In genomic region chr11:124738713-124739478, GRCh38 we compare ENCODE assay signal across 9 cellular contexts. TPM values are rescaled to one million over a fixed set of nuclear protein-coding genes. Genes with fewer than 3 reads are reported as not detected.
DNase-seq lines count a peak whose midpoint lies in the region; ATAC-seq and TF ChIP-seq lines count a peak whose summit lies in the region.
"Had no signal": no experiment of that assay in that cellular context is flagged by ENCODE, and none has a peak within 500 bp of the region (broad histone marks: within the 10 kb centered on the region; RNA-seq: fewer than 3 reads in every experiment).

No MANE protein-coding gene starts in this region.

- H3K36me3 ChIP-seq in iPS-18a (ENCODE audit: control insufficient read depth, low read depth, low read length) (no peaks in the 10 kb centered on the region), subcutaneous abdominal adipose tissue (ENCODE audit: control insufficient read depth in 5 of 5, insufficient read depth in 5 of 5, low read length in 5 of 5) (no peaks in the 10 kb centered on the region), transverse colon (no peaks in the 10 kb centered on the region)

- ATAC-seq in activated T-cell treated with anti-CD3 and anti-CD28 coated beads, Interleukin-2, amount 50 U/mL, for 72 hours (replicated peaks in 1 of 2): no peak

- H3K9ac ChIP-seq in iPS-18a (ENCODE audit: low read length) (peak overlapping the region; percentile 6), subcutaneous abdominal adipose tissue (ENCODE audit: low read length in 5 of 5) (no peak overlapping the region)

- H3K4me3 Mint-ChIP-seq in activated T-cell treated with anti-CD3 and anti-CD28 coated beads, Interleukin-2, amount 50 U/mL, for 72 hours: peak overlapping the region; percentile 87 to 88
- H3K4me3 Mint-ChIP-seq in activated T-helper 2 cell treated with anti-CD3 and anti-CD28 coated beads, Interferon-gamma antibody, Interleukin-2, Interleukin-4, amounts not matched to agents 10 μg/mL and 5 μg/mL and 100 μg/mL, durations not matched to agents 14 hours and 24 hours and 36 hours (ENCODE audit: low read depth): peak overlapping the region; percentile 72

- WGBS in transverse colon (ENCODE audit: low coverage in 1 of 2), 2 donors: 71 to 85% methylated on average over 15 to 21 of the region's 21 CpGs

- H3K27me3 Mint-ChIP-seq in activated T-cell treated with anti-CD3 and anti-CD28 coated beads, Interleukin-2, amount 50 U/mL, for 72 hours (ENCODE audit: low read depth): peaks cover 26% of the 10 kb centered on the region
- peaks cover 51% of the 10 kb centered on the region for H3K27me3 Mint-ChIP-seq in activated T-helper 2 cell treated with anti-CD3 and anti-CD28 coated beads, Interferon-gamma antibody, Interleukin-2, Interleukin-4, amounts not matched to agents 10 μg/mL and 5 μg/mL and 100 μg/mL, durations not matched to agents 14 hours and 24 hours and 36 hours (ENCODE audit: low read depth)

- TF ChIP-seq POLR2A in transverse colon (IDR thresholded peaks at IDR 0.05): no peak

- H3K27me3 ChIP-seq in iPS-18a (ENCODE audit: control insufficient read depth, insufficient read depth, low read length): peaks cover 85% of the 10 kb centered on the region
- H3K27me3 ChIP-seq in subcutaneous abdominal adipose tissue (ENCODE audit: control insufficient read depth in 5 of 5, insufficient read depth in 4 of 5, low read length in 5 of 5): peaks cover 9 to 25% (median 17%) of the 10 kb centered on the region in 5 donors
- H3K27me3 ChIP-seq in transverse colon: peaks cover 52% of the 10 kb centered on the region

- no peak overlapping the region for H3K27ac ChIP-seq in iPS-18a (ENCODE audit: low read length)
- H3K27ac ChIP-seq in subcutaneous abdominal adipose tissue (ENCODE audit: low read depth, low read length): no peak overlapping the region
- H3K27ac ChIP-seq in transverse colon: no peak overlapping the region

- intact Hi-C loops in activated T-helper 2 cell treated with anti-CD3 and anti-CD28 coated beads, Interferon-gamma antibody, Interleukin-2, Interleukin-4, amounts not matched to agents 10 μg/mL and 5 μg/mL and 100 μg/mL, durations not matched to agents 14 hours and 24 hours and 36 hours (cut with micrococcal nuclease): no loop called here
- intact Hi-C loops in transverse colon (cut with DNase I; ENCODE audit: low total_unique reads): no loop called here

- no peak for TF ChIP-seq CTCF in transverse colon (IDR thresholded peaks at IDR 0.05)

- peaks cover 26% of the 10 kb centered on the region for H3K4me1 Mint-ChIP-seq in activated T-cell treated with anti-CD3 and anti-CD28 coated beads, Interleukin-2, amount 50 U/mL, for 72 hours (ENCODE audit: low read depth)
- H3K4me1 Mint-ChIP-seq in activated T-helper 2 cell treated with anti-CD3 and anti-CD28 coated beads, Interferon-gamma antibody, Interleukin-2, Interleukin-4, amounts not matched to agents 10 μg/mL and 5 μg/mL and 100 μg/mL, durations not matched to agents 14 hours and 24 hours and 36 hours (ENCODE audit: low read depth): peaks cover 14% of the 10 kb centered on the region

- H3K4me3 ChIP-seq in iPS-18a (ENCODE audit: low read length) (peak overlapping the region; percentile 56), subcutaneous abdominal adipose tissue (ENCODE audit: low read depth in 1 of 5, low read length in 5 of 5) (peak overlapping the region in 4 of 5 donors; percentile 38 to 64 (median 54)), transverse colon (peak overlapping the region in 2 of 4 donors; percentile 50 to 83)

- peak overlapping the region; percentile 39 for H3K27ac Mint-ChIP-seq in activated T-cell treated with anti-CD3 and anti-CD28 coated beads, Interleukin-2, amount 50 U/mL, for 72 hours
- no peak overlapping the region for H3K27ac Mint-ChIP-seq in activated T-helper 2 cell treated with anti-CD3 and anti-CD28 coated beads, Interferon-gamma antibody, Interleukin-2, Interleukin-4, amounts not matched to agents 10 μg/mL and 5 μg/mL and 100 μg/mL, durations not matched to agents 14 hours and 24 hours and 36 hours

- no peak for DNase-seq in activated T-cell treated with anti-CD3 and anti-CD28 coated beads, Interleukin-2, amount 50 U/mL, for 72 hours
- no peak for DNase-seq in activated T-cell treated with anti-CD3 and anti-CD28 coated beads for 4 hours
- DNase-seq in activated T-helper 2 cell treated with anti-CD3 and anti-CD28 coated beads, Interferon-gamma antibody, Interleukin-2, Interleukin-4, amounts not matched to agents 10 μg/mL and 5 μg/mL and 100 μg/mL, durations not matched to agents 14 hours and 24 hours and 36 hours (ENCODE audit: low spot score): no peak
- no peak for DNase-seq in ACHN
- DNase-seq in transverse colon: no peak
- no peak for DNase-seq in KG1 (lab: John Stamatoyannopoulos, UW)

- no peak for TF ChIP-seq EP300 in transverse colon (IDR thresholded peaks at IDR 0.05; ENCODE audit: low read depth)

- H3K4me1 ChIP-seq in iPS-18a (ENCODE audit: control insufficient read depth, low read depth, low read length) (peaks cover 8% of the 10 kb centered on the region), subcutaneous abdominal adipose tissue (ENCODE audit: control insufficient read depth in 5 of 5, insufficient read depth in 5 of 5, low read length in 5 of 5) (peaks cover 2 to 18% (median 17%) of the 10 kb centered on the region in 5 donors), transverse colon (peaks cover 16 to 19% (median 17%) of the 10 kb centered on the region in 4 donors)

- no peaks in the 10 kb centered on the region for H3K9me3 Mint-ChIP-seq in activated T-cell treated with anti-CD3 and anti-CD28 coated beads, Interleukin-2, amount 50 U/mL, for 72 hours
- H3K9me3 Mint-ChIP-seq in activated T-helper 2 cell treated with anti-CD3 and anti-CD28 coated beads, Interferon-gamma antibody, Interleukin-2, Interleukin-4, amounts not matched to agents 10 μg/mL and 5 μg/mL and 100 μg/mL, durations not matched to agents 14 hours and 24 hours and 36 hours: no peaks in the 10 kb centered on the region

- H3K36me3 Mint-ChIP-seq in activated T-cell treated with anti-CD3 and anti-CD28 coated beads, Interleukin-2, amount 50 U/mL, for 72 hours (ENCODE audit: insufficient read depth in 2 of 2): no peaks in the 10 kb centered on the region
- no peaks in the 10 kb centered on the region for H3K36me3 Mint-ChIP-seq in activated T-helper 2 cell treated with anti-CD3 and anti-CD28 coated beads, Interferon-gamma antibody, Interleukin-2, Interleukin-4, amounts not matched to agents 10 μg/mL and 5 μg/mL and 100 μg/mL, durations not matched to agents 14 hours and 24 hours and 36 hours (ENCODE audit: low read depth)

- in situ Hi-C loops in ACHN (cut with HindIII; ENCODE audit: low pct_ligation_motif_present, low pct_unique_long_range_greater_than_20kb, low sequenced_read_pairs) (no loop called here), transverse colon (cut with MboI; ENCODE audit: low pct_ligation_motif_present in 1 of 4, low pct_unique_long_range_greater_than_20kb in 1 of 4, low sequenced_read_pairs in 3 of 4) (no loop called here)

- H3K9me3 ChIP-seq in iPS-18a (ENCODE audit: control insufficient read depth, low read depth, low read length): no peaks in the 10 kb centered on the region
- H3K9me3 ChIP-seq in subcutaneous abdominal adipose tissue (ENCODE audit: control insufficient read depth in 5 of 5, low read length in 5 of 5): no peaks in the 10 kb centered on the region
- H3K9me3 ChIP-seq in transverse colon: no peaks in the 10 kb centered on the region

RNA-seq across cellular contexts. Expression of gene NRGN, which starts 0.8 kb away (rescaled TPM):
- 1 to 10 TPM; 4.2 to 4.4 TPM for total RNA-seq in activated T-cell treated with anti-CD3 and anti-CD28 coated beads, Interleukin-2, amount 50 U/mL, for 72 hours
- 5.0 and 6.7 TPM in 2 replicates for total RNA-seq in activated T-helper 2 cell treated with anti-CD3 and anti-CD28 coated beads, Interferon-gamma antibody, Interleukin-2, Interleukin-4, amounts not matched to agents 10 μg/mL and 5 μg/mL and 100 μg/mL, durations not matched to agents 14 hours and 24 hours and 36 hours
- total RNA-seq in transverse colon: 1 to 10 TPM in 1 of 4 donors, under 1 TPM in 1, not detected in 2; 0.96 to 1.5 TPM

RNA-seq across cellular contexts. Expression of gene VSIG2, which starts 13.2 kb away (rescaled TPM):
- under 1 TPM; 0.35 to 0.48 TPM for total RNA-seq in activated T-cell treated with anti-CD3 and anti-CD28 coated beads, Interleukin-2, amount 50 U/mL, for 72 hours
- total RNA-seq in activated T-helper 2 cell treated with anti-CD3 and anti-CD28 coated beads, Interferon-gamma antibody, Interleukin-2, Interleukin-4, amounts not matched to agents 10 μg/mL and 5 μg/mL and 100 μg/mL, durations not matched to agents 14 hours and 24 hours and 36 hours: not detected in 2 replicates
- 100 to 1,000 TPM in 3 of 4 donors, 10 to 100 TPM in 1; 91.3 to 160 (median 108) TPM for total RNA-seq in transverse colon
- total RNA-seq: RPMI7951 had no signal

RNA-seq across cellular contexts. Expression of gene ESAM, which starts 23.2 kb away (rescaled TPM):
- total RNA-seq in activated T-cell treated with anti-CD3 and anti-CD28 coated beads, Interleukin-2, amount 50 U/mL, for 72 hours: 1 to 10 TPM in 1 of 2 donors, under 1 TPM in 1; 0.88 to 1.1 TPM
- total RNA-seq in activated T-helper 2 cell treated with anti-CD3 and anti-CD28 coated beads, Interferon-gamma antibody, Interleukin-2, Interleukin-4, amounts not matched to agents 10 μg/mL and 5 μg/mL and 100 μg/mL, durations not matched to agents 14 hours and 24 hours and 36 hours: 0.18 and 0.23 TPM in 2 replicates
- 10 to 100 TPM in 1 of 4 donors, 1 to 10 TPM in 3; 5.8 to 10.1 (median 6.5) TPM for total RNA-seq in transverse colon
- total RNA-seq: RPMI7951 had no signal

Comparison
In these comparisons a context has a peak if more than half of its experiments do, and no peak if none do; other contexts are left out.
1. RNA of gene VSIG2, which starts 13.2 kb away (total RNA-seq): 91.3 to 160 TPM in transverse colon; 0.35 to 0.48 TPM in activated T-cell treated with anti-CD3 and anti-CD28 coated beads, Interleukin-2, amount 50 U/mL, for 72 hours and not detected in activated T-helper 2 cell treated with anti-CD3 and anti-CD28 coated beads, Interferon-gamma antibody, Interleukin-2, Interleukin-4, amounts not matched to agents 10 μg/mL and 5 μg/mL and 100 μg/mL, durations not matched to agents 14 hours and 24 hours and 36 hours; every median in the first group is over 10 times any median in the second.